Comparison of ENCODE assay signal across 1 cellular context in the genomic region with DNA sequence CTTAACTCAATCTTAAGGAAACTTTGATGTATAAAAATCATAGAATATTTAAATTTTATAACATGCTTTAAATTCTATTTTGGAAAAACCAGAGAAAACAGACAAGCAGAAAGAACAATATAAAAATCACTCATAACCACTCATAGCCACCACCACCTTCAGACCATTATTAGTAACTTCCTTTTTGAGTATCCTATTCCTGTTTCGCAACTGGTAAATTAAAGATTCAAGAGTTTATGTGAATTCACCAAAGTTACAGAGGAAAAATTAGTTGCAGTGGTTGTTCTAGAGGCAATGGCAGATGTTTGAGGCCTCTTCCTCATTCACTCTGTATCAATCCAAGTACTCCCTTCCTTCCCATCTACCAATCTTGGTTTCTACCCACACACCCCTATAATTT.
TF ChIP-seq lines count a peak whose summit lies in the region.

No MANE protein-coding gene starts in this region.

TF ChIP-seq in K562, 482 proteins besides CTCF, POLR2A, EP300 and RAD21 (continued from another document):
- TF ChIP-seq PRDM10 (IDR thresholded peaks at IDR 0.05; ENCODE audit: partially characterized antibody) (peak; percentile 24), ZNF436 (CRISPR knock-in tag; IDR thresholded peaks at IDR 0.05) (no peak), TOE1 (IDR thresholded peaks at IDR 0.05; ENCODE audit: borderline replicate concordance) (no peak), TOE1 (CRISPR knock-in tag; IDR thresholded peaks at IDR 0.05; ENCODE audit: borderline replicate concordance, low read depth) (no peak), CREBBP (IDR thresholded peaks at IDR 0.05; ENCODE audit: low read depth, low read length) (no peak)
